Comparison of ENCODE assay signal across 11 cellular contexts in genomic region chr17:18921485-18921884, GRCh38. TPM values are rescaled to one million over a fixed set of nuclear protein-coding genes. Genes with fewer than 3 reads are reported as not detected.
DNase-seq lines count a peak whose midpoint lies in the region; ATAC-seq lines count a peak whose summit lies in the region.
"Had no signal": no experiment of that assay in that cellular context is flagged by ENCODE, and none has a peak within 500 bp of the region (broad histone marks: within the 10 kb centered on the region; RNA-seq: fewer than 3 reads in every experiment).

No MANE protein-coding gene starts in this region.

- POLR2A ChIA-PET in CD4-positive, alpha-beta memory T cell (lab: Charles Lee; ENCODE audit: partially characterized antibody) = interaction anchor here (1.6 kb wide), 1 partner anchor 34 kb away, joined by 4 read pairs; no protein-coding TSS in a partner anchor
- POLR2A ChIA-PET in activated CD4-positive, alpha-beta memory T cell treated with anti-CD3 and anti-CD28 coated beads, Interleukin-2, amount 10 ng/mL, durations not matched to agents 7 days and 5 days (lab: Charles Lee) = no interaction called here

- H3K9me3 ChIP-seq in CD4-positive, alpha-beta memory T cell (ENCODE audit: control insufficient read depth in 1 of 2, low read length in 2 of 2) = no peaks in the 10 kb centered on the region
- H3K9me3 ChIP-seq in GM23248 (ENCODE audit: low read depth) = no peaks in the 10 kb centered on the region

- peaks cover 12% of the 10 kb centered on the region for H3F3A ChIP-seq in GM23248 (ENCODE audit: insufficient read depth)

- H3K4me1 Mint-ChIP-seq in CD4-positive, alpha-beta memory T cell = peaks cover 39 to 68% (median 52%) of the 10 kb centered on the region in 4 donors
- peaks cover 32% of the 10 kb centered on the region for H3K4me1 Mint-ChIP-seq in activated CD4-positive, alpha-beta memory T cell treated with anti-CD3 and anti-CD28 coated beads, Interleukin-2, amount 10 ng/mL, durations not matched to agents 7 days and 5 days
- peaks cover 44 to 59% (median 47%) of the 10 kb centered on the region in 3 donors for H3K4me1 Mint-ChIP-seq in naive B cell

- H2AFZ ChIP-seq in GM23248 = no peak overlapping the region

- ATAC-seq in naive B cell (ENCODE audit: low read depth in 2 of 2) = no peak
- ATAC-seq in GM18868 (IDR thresholded peaks at IDR 0.05; ENCODE audit: unreplicated experiment) = no peak
- no peak for ATAC-seq in GM21447 (IDR thresholded peaks at IDR 0.05; ENCODE audit: unreplicated experiment)
- ATAC-seq: left ventricle myocardium superior had no signal

- peaks cover 9% of the 10 kb centered on the region for H3K36me3 ChIP-seq in CD4-positive, alpha-beta memory T cell (ENCODE audit: insufficient read depth, low read length)
- H3K36me3 ChIP-seq in GM23248 (ENCODE audit: low read depth) = no peaks in the 10 kb centered on the region

- CTCF ChIA-PET in CD4-positive, alpha-beta memory T cell (lab: Charles Lee; ENCODE audit: partially characterized antibody) = no interaction called here
- CTCF ChIA-PET in activated CD4-positive, alpha-beta memory T cell treated with anti-CD3 and anti-CD28 coated beads, Interleukin-2, amount 10 ng/mL, durations not matched to agents 7 days and 5 days (lab: Charles Lee) = interaction anchor here (1.0 kb wide), 1 partner anchor 39 kb away, joined by 4 read pairs; no protein-coding TSS in a partner anchor

- H3K27ac ChIP-seq in CD4-positive, alpha-beta memory T cell (ENCODE audit: low read depth, low read length) = no peak overlapping the region
- no peak overlapping the region for H3K27ac ChIP-seq in GM23248

- H3K4me1 ChIP-seq in CD4-positive, alpha-beta memory T cell (ENCODE audit: insufficient read depth, low read length) = peaks cover 54% of the 10 kb centered on the region
- peaks cover 21% of the 10 kb centered on the region for H3K4me1 ChIP-seq in GM23248 (ENCODE audit: insufficient read depth)

- peak overlapping the region in 7 of 8 donors; percentile 10 to 66 (median 38) for H3K4me3 Mint-ChIP-seq in CD4-positive, alpha-beta memory T cell
- no peak overlapping the region for H3K4me3 Mint-ChIP-seq in activated CD4-positive, alpha-beta memory T cell treated with anti-CD3 and anti-CD28 coated beads, Interleukin-2, amount 10 ng/mL, durations not matched to agents 7 days and 5 days
- H3K4me3 Mint-ChIP-seq in naive B cell = peak overlapping the region in 2 of 8 donors; percentile 42 to 68

- H3K9me3 Mint-ChIP-seq in CD4-positive, alpha-beta memory T cell = no peaks in the 10 kb centered on the region
- no peaks in the 10 kb centered on the region for H3K9me3 Mint-ChIP-seq in activated CD4-positive, alpha-beta memory T cell treated with anti-CD3 and anti-CD28 coated beads, Interleukin-2, amount 10 ng/mL, durations not matched to agents 7 days and 5 days
- H3K9me3 Mint-ChIP-seq in naive B cell = no peaks in the 10 kb centered on the region

- no peak overlapping the region for H3K4me3 ChIP-seq in CD4-positive, alpha-beta memory T cell (ENCODE audit: low read length in 2 of 2)
- no peak overlapping the region for H3K4me3 ChIP-seq in GM23248

- intact Hi-C loops in CD4-positive, alpha-beta memory T cell (cut with micrococcal nuclease) = no loop called here

- H3K79me2 ChIP-seq in GM23248 (ENCODE audit: insufficient read depth) = no peaks in the 10 kb centered on the region

- no peak for DNase-seq in CD4-positive, alpha-beta memory T cell
- no peak for DNase-seq in GM23248
- DNase-seq in activated CD4-positive, alpha-beta memory T cell treated with anti-CD3 and anti-CD28 coated beads, Interleukin-2, amount 10 ng/mL, durations not matched to agents 7 days and 5 days = no peak
- no peak for DNase-seq in naive B cell
- no peak for DNase-seq in Ammon's horn (ENCODE audit: low spot score)
- DNase-seq in OCI-M2 (lab: John Stamatoyannopoulos, UW; ENCODE audit: unreplicated experiment) = no peak
- DNase-seq: caudate nucleus, left ventricle myocardium superior had no signal

- H3K36me3 Mint-ChIP-seq in CD4-positive, alpha-beta memory T cell = peaks cover 21 to 25% of the 10 kb centered on the region in 2 donors
- H3K36me3 Mint-ChIP-seq in activated CD4-positive, alpha-beta memory T cell treated with anti-CD3 and anti-CD28 coated beads, Interleukin-2, amount 10 ng/mL, durations not matched to agents 7 days and 5 days (ENCODE audit: low read depth) = peaks cover 29% of the 10 kb centered on the region
- peaks cover 0 to 19% of the 10 kb centered on the region in 2 donors for H3K36me3 Mint-ChIP-seq in naive B cell

- H3K9me2 ChIP-seq in GM23248 (ENCODE audit: insufficient read depth) = no peaks in the 10 kb centered on the region

- H3K27ac Mint-ChIP-seq in CD4-positive, alpha-beta memory T cell = peak overlapping the region in 3 of 7 donors; percentile 14 to 38 (median 28)
- H3K27ac Mint-ChIP-seq in activated CD4-positive, alpha-beta memory T cell treated with anti-CD3 and anti-CD28 coated beads, Interleukin-2, amount 10 ng/mL, durations not matched to agents 7 days and 5 days = peak overlapping the region; percentile 29
- H3K27ac Mint-ChIP-seq in naive B cell = peak overlapping the region in 5 of 6 donors; percentile 5 to 90 (median 63)

- in situ Hi-C loops in GM23248 (cut with MboI) = no loop called here

- WGBS in GM23248 (ENCODE audit: low coverage in 1 of 2, low lambda C conversion rate in 2 of 2, missing lambda C conversion rate in 2 of 2), 2 experiments = 54 to 55% methylated on average over 2 of the region's 2 CpGs

- H4K20me1 ChIP-seq in GM23248 (ENCODE audit: insufficient read depth) = no peaks in the 10 kb centered on the region; the same call in 1 of the 2 replicates

- H3K9ac ChIP-seq in GM23248 = no peak overlapping the region

- no peaks in the 10 kb centered on the region for H3K27me3 Mint-ChIP-seq in CD4-positive, alpha-beta memory T cell
- no peaks in the 10 kb centered on the region for H3K27me3 Mint-ChIP-seq in activated CD4-positive, alpha-beta memory T cell treated with anti-CD3 and anti-CD28 coated beads, Interleukin-2, amount 10 ng/mL, durations not matched to agents 7 days and 5 days
- no peaks in the 10 kb centered on the region for H3K27me3 Mint-ChIP-seq in naive B cell

- H3K4me2 ChIP-seq in GM23248 (ENCODE audit: unreplicated experiment) = peak overlapping the region; percentile 37

- H3K27me3 ChIP-seq in CD4-positive, alpha-beta memory T cell (ENCODE audit: insufficient read depth, low read length) = no peaks in the 10 kb centered on the region
- no peaks in the 10 kb centered on the region for H3K27me3 ChIP-seq in GM23248 (replicated peaks; ENCODE audit: insufficient read depth)

RNA-seq across cellular contexts. Expression of gene SLC5A10, which starts 30.5 kb away (rescaled TPM):
- not detected for total RNA-seq in CD4-positive, alpha-beta memory T cell
- polyA plus RNA-seq in CD4-positive, alpha-beta memory T cell = under 1 TPM; 0.10 to 0.11 TPM
- not detected in 2 replicates for total RNA-seq in GM23248 (2014; rRNA removed; shearing (Covaris generic))
- polyA plus RNA-seq in GM23248 (2016; fragmentation: Nextera tagmentation; extraction: Ambion mirVana) (0.10 TPM in 1 of 2 replicates, not detected in the other), naive B cell (ENCODE audit: low read depth in 6 of 6) (under 1 TPM in 5 of 6 donors, not detected in 1; 0.06 to 0.17 (median 0.10) TPM)
- not detected for total RNA-seq in activated CD4-positive, alpha-beta memory T cell treated with anti-CD3 and anti-CD28 coated beads, Interleukin-2, amount 10 ng/mL, durations not matched to agents 7 days and 5 days
- total RNA-seq: left ventricle myocardium superior, NCI-H460 had no signal
